Comparison of ENCODE assay signal across 18 cellular contexts in the genomic region with DNA sequence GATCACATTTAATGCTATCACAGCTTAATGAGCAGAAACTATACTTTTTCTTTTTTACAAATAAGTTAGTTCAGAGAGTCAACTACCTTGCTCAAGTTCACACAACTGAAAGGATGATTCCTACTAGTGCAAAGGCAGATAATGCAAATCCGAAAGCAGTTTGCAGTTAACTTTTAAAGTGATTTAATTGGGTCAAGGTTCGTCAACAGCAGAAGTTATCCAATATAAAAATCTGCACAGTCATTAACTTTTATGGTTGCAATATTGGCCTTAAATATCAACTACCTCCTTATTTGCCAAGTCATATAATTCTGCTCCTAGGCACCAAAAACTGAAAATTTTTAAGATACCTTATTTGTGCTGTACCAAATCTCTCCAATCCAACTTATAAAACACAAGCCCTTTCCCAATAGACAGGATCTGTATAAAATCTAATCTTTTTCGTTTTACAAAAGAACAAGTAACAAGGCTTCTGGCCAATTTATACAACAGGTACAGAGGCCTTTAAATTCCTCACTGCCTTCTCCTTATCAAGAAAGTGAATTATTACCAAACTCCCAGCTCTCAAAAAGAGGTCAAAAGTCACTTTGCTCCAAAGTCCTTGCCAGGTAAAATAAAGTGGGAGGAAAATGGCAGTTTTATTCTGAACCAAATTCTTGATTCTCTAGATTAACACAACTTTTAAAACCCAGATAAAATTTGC.
DNase-seq lines count a peak whose midpoint lies in the region; ATAC-seq, FAIRE-seq and TF ChIP-seq lines count a peak whose summit lies in the region.
"Had no signal": no experiment of that assay in that cellular context is flagged by ENCODE, and none has a peak within 500 bp of the region (broad histone marks: within the 10 kb centered on the region; RNA-seq: fewer than 3 reads in every experiment).

No MANE protein-coding gene starts in this region.

- H3K36me3 ChIP-seq in body of pancreas (replicated peaks in 1 of 2; ENCODE audit: insufficient read depth in 1 of 2, low read depth in 2 of 2) = no peaks in the 10 kb centered on the region
- no peaks in the 10 kb centered on the region for H3K36me3 ChIP-seq in left lung
- H3K36me3 ChIP-seq in pancreas = no peaks in the 10 kb centered on the region

- H3K36me3 Mint-ChIP-seq in Calu3 (ENCODE audit: insufficient read depth, unreplicated experiment) = no peaks in the 10 kb centered on the region

- peak; percentile 43 for FAIRE-seq in pancreas (lab: Jason Lieb, UNC)
- FAIRE-seq: RCC 7860 had no signal

- TF ChIP-seq POLR2A in body of pancreas (IDR thresholded peaks at IDR 0.05) (no peak), lower leg skin (IDR thresholded peaks at IDR 0.05) (no peak)

- CTCF ChIA-PET in Calu3 (lab: Charles Lee) = interaction anchor here (0.5 to 1.0 kb wide), 2 partner anchors 13 to 24 kb away, joined by 3 read pairs; no protein-coding TSS in a partner anchor

- no peak for DNase-seq in Calu3
- peak in 1 of 4 donors; percentile 30 for DNase-seq in body of pancreas
- DNase-seq in left lung = no peak
- no peak for DNase-seq in pancreas
- no peak for DNase-seq in NCI-H524 treated with DMSO at 0.1 percent for 48 hours (lab: John Stamatoyannopoulos, UW)
- no peak for DNase-seq in lower leg skin (ENCODE audit: low spot score in 2 of 2)
- DNase-seq: COR-L47, EL, HCEC 1CT, NCI-H1092, NCI-H1694 treated with DMSO at 0.1 percent for 48 hours, NCI-H345, NCI-H69, Right ventricle myocardium superior had no signal

- H3K4me1 ChIP-seq in body of pancreas (peaks cover 43% of the 10 kb centered on the region), left lung (no peaks in the 10 kb centered on the region), pancreas (peaks cover 17 to 33% (median 22%) of the 10 kb centered on the region in 3 donors)

- no peak for TF ChIP-seq CTCF in Calu3 (IDR thresholded peaks at IDR 0.05; ENCODE audit: unreplicated experiment)
- TF ChIP-seq CTCF in body of pancreas (IDR thresholded peaks at IDR 0.05) = no peak
- no peak for TF ChIP-seq CTCF in left lung (IDR thresholded peaks at IDR 0.05)
- no peak for TF ChIP-seq CTCF in pancreas (IDR thresholded peaks at IDR 0.05)
- no peak for TF ChIP-seq CTCF in lower leg skin (IDR thresholded peaks at IDR 0.05)

- peaks cover 53% of the 10 kb centered on the region for H3K4me1 Mint-ChIP-seq in Calu3 (ENCODE audit: low read depth, unreplicated experiment)

- peak overlapping the region; percentile 51 for H3K4me3 Mint-ChIP-seq in Calu3 (ENCODE audit: low read depth, unreplicated experiment)

- intact Hi-C loops in Calu3 (cut with micrococcal nuclease; ENCODE audit: unreplicated experiment) = no loop called here
- intact Hi-C loops in body of pancreas (cut with DNase I) = no loop called here
- intact Hi-C loops in left lung (cut with DNase I) = no loop called here
- intact Hi-C loops in pancreas (cut with DNase I) = no loop called here
- intact Hi-C loops in lower leg skin (cut with DNase I; ENCODE audit: low total_unique reads) = no loop called here

- 17 to 20% methylated on average over 3 of the region's 3 CpGs for WGBS in body of pancreas, 2 donors
- 11 to 19% methylated on average over 3 of the region's 3 CpGs for WGBS in pancreas, 2 donors
- WGBS in lower leg skin, 2 donors = 68 to 69% methylated on average over 3 of the region's 3 CpGs

- H3K27ac ChIP-seq in body of pancreas (peak overlapping the region; percentile 13 to 63 (median 52)), left lung (no peak overlapping the region), pancreas (peak overlapping the region in 2 of 4 donors; percentile 14 to 50)
- H3K27ac ChIP-seq: SK-N-MC had no signal

- peak overlapping the region; percentile 68 for H3K27ac Mint-ChIP-seq in Calu3 (ENCODE audit: unreplicated experiment)

- no peak overlapping the region for H3K4me3 ChIP-seq in body of pancreas
- no peak overlapping the region for H3K4me3 ChIP-seq in left lung
- H3K4me3 ChIP-seq in pancreas = no peak overlapping the region
- H3K4me3 ChIP-seq in lower leg skin (ENCODE audit: low read depth, poor library complexity, severe bottlenecking) = no peak overlapping the region
- H3K4me3 ChIP-seq: SK-N-MC had no signal

- ATAC-seq in body of pancreas = peak; percentile 96
- ATAC-seq in left lung = peak; percentile 56
- peak; percentile 93 to 98 (median 94) for ATAC-seq in pancreas
- no peak for ATAC-seq in HG03342 (IDR thresholded peaks at IDR 0.05; ENCODE audit: unreplicated experiment)
- no peak for ATAC-seq in HG02852 (IDR thresholded peaks at IDR 0.05; ENCODE audit: unreplicated experiment)

- no peaks in the 10 kb centered on the region for H3K9me3 Mint-ChIP-seq in Calu3 (ENCODE audit: low read depth, unreplicated experiment)

- H3K9me3 ChIP-seq in body of pancreas = no peaks in the 10 kb centered on the region
- H3K9me3 ChIP-seq in left lung = no peaks in the 10 kb centered on the region
- no peaks in the 10 kb centered on the region for H3K9me3 ChIP-seq in pancreas

- BruUV-seq in Calu3 (replicated peaks; lab: Mats Ljungman, UMichigan) = no TSS peak

- no peaks in the 10 kb centered on the region for H3K27me3 Mint-ChIP-seq in Calu3 (ENCODE audit: unreplicated experiment)

- H3K27me3 ChIP-seq in body of pancreas (no peaks in the 10 kb centered on the region), left lung (no peaks in the 10 kb centered on the region), pancreas (no peaks in the 10 kb centered on the region)

Comparison
In these comparisons a context has a peak if more than half of its experiments do, and no peak if none do; other contexts are left out.
1. ATAC-seq: peak in body of pancreas (single experiment), left lung (single experiment) and pancreas (4 of 4); none in HG03342 (single experiment) and HG02852 (single experiment).
2. H3K27ac ChIP-seq: peak in body of pancreas (4 of 4); none in left lung (0 of 2).